19 cellular contexts compared by ENCODE assay signal in the genomic region with DNA sequence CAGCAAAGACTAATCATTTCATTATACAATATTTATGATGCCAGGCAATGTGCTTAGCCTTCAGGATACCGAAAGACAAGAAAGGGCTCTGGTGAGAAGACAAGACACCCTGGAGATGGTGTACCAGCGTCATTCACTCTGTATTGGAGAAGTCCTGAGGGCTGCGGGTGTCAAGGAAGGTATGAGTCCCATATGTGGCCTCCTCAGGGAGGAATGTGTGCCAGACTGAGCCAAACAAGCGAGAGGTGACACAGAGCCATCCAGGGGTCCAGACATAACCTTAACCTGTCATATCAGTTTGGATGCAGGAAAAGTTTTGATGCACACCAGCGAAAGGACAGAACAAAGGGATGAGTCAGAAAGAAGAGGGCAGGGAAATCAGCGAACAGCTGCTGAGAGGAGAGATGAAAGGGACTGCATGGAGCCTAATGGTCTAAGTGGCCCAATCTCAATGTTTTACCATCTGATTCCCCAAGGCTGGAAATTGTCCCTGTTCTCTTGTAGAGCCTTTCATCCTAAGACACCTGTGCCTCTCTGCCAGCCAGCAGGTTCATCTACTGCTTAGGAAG. TPM values are rescaled to one million over a fixed set of nuclear protein-coding genes. Genes with fewer than 3 reads are reported as not detected.
A peak's percentile ranks its signal among the peaks of the same experiment; 100 is the strongest.
DNase-seq lines count a peak whose midpoint lies in the region; ATAC-seq and TF ChIP-seq lines count a peak whose summit lies in the region.
"Had no signal": no experiment of that assay in that cellular context is flagged by ENCODE, and none has a peak within 500 bp of the region (broad histone marks: within the 10 kb centered on the region; RNA-seq: fewer than 3 reads in every experiment).

No MANE protein-coding gene starts in this region.

- WGBS in IMR-90 (ENCODE audit: extremely low coverage in 2 of 2, insufficient read length in 1 of 2), 2 experiments = 93% methylated on average over 3 of the region's 6 CpGs; no CpG with 5 or more reads in 1 of the 2 experiments
- WGBS in endodermal cell (ENCODE audit: insufficient coverage in 1 of 2, insufficient read length in 1 of 2), 2 experiments = 96 to 97% methylated on average over 6 of the region's 6 CpGs
- no CpG with 5 or more reads among the region's 6 CpGs for WGBS in trophoblast cell (ENCODE audit: extremely low coverage, insufficient coverage, insufficient read length)
- 76 to 77% methylated on average over 6 of the region's 6 CpGs for WGBS in body of pancreas, 2 donors

- intact Hi-C loops in IMR-90 (cut with micrococcal nuclease) (no loop called here), body of pancreas (cut with DNase I) (no loop called here)
- intact Hi-C loops in CD4-positive, alpha-beta T cell (cut with DNase I, micrococcal nuclease) = no loop called here

- peak overlapping the region; percentile 82; the same call in 2 of the 3 replicates for H2BK15ac ChIP-seq in IMR-90 (ENCODE audit: low read depth, low read length)

- no peak overlapping the region for H2AFZ ChIP-seq in IMR-90 (replicated peaks; ENCODE audit: low read length, poor library complexity)
- H2AFZ ChIP-seq in trophoblast cell (ENCODE audit: insufficient read depth, low read length, poor library complexity) = no peak overlapping the region

- ATAC-seq in IMR-90 (ENCODE audit: low read depth) (no peak), GM21786 (IDR thresholded peaks at IDR 0.05; ENCODE audit: unreplicated experiment) (no peak), body of pancreas (no peak)
- ATAC-seq in CD4-positive, alpha-beta T cell (ENCODE audit: poor library complexity) = no peak
- ATAC-seq: CD8-positive, alpha-beta T cell; K562 had no signal

- no peak for TF ChIP-seq POLR2A in IMR-90 (IDR thresholded peaks at IDR 0.05; ENCODE audit: low read depth, low read length)
- no peak for TF ChIP-seq POLR2A in body of pancreas (IDR thresholded peaks at IDR 0.05)

- no peaks in the 10 kb centered on the region for H3K36me3 ChIP-seq in IMR-90 (ENCODE audit: control insufficient read depth, insufficient read depth, low read length)
- no peaks in the 10 kb centered on the region for H3K36me3 ChIP-seq in endodermal cell (ENCODE audit: control insufficient read depth, insufficient read depth, low read length)
- no peaks in the 10 kb centered on the region for H3K36me3 ChIP-seq in trophoblast cell (ENCODE audit: control insufficient read depth in 1 of 2, insufficient read depth in 2 of 2, low read length in 2 of 2)
- no peaks in the 10 kb centered on the region for H3K36me3 ChIP-seq in body of pancreas (replicated peaks in 1 of 2; ENCODE audit: insufficient read depth in 1 of 2, low read depth in 2 of 2)
- H3K36me3 ChIP-seq: BLaER1 had no signal

- peaks cover 10% of the 10 kb centered on the region for H3K4me1 Mint-ChIP-seq in endodermal cell
- H3K4me1 Mint-ChIP-seq in CD4-positive, alpha-beta T cell (ENCODE audit: low read depth) = no peaks in the 10 kb centered on the region
- H3K4me1 Mint-ChIP-seq: CD14-positive monocyte had no signal

- H3K18ac ChIP-seq in IMR-90 (ENCODE audit: low read depth, low read length) = peak overlapping the region; percentile 48; the same call in 1 of the 2 replicates
- no peak overlapping the region for H3K18ac ChIP-seq in trophoblast cell (ENCODE audit: low read length)

- in situ Hi-C loops in IMR-90 (cut with MboI; ENCODE audit: low sequenced_read_pairs) = loop anchor here (25.0 kb wide), 1 partner anchor 793 kb away; no protein-coding TSS in a partner anchor

- no peaks in the 10 kb centered on the region for H4K20me1 ChIP-seq in IMR-90 (ENCODE audit: insufficient read depth, low read length)
- H4K20me1 ChIP-seq: BLaER1 had no signal

- peak overlapping the region; percentile 89 for H4K91ac ChIP-seq in IMR-90 (ENCODE audit: insufficient read depth, low read depth, low read length)
- H4K91ac ChIP-seq in trophoblast cell (ENCODE audit: low read depth, low read length) = no peak overlapping the region

- H3K9me3 Mint-ChIP-seq in endodermal cell = no peaks in the 10 kb centered on the region
- H3K9me3 Mint-ChIP-seq in CD4-positive, alpha-beta T cell = no peaks in the 10 kb centered on the region
- H3K9me3 Mint-ChIP-seq: CD14-positive monocyte; CD8-positive, alpha-beta T cell; H9 had no signal

- H3K9ac ChIP-seq in IMR-90 (ENCODE audit: low read depth, low read length) (no peak overlapping the region), endodermal cell (ENCODE audit: extremely low read depth, low read length, poor library complexity, severe bottlenecking) (no peak overlapping the region), trophoblast cell (ENCODE audit: low read length) (no peak overlapping the region)
- H3K9ac ChIP-seq: BLaER1 had no signal

- DNase-seq in DMS53 (lab: John Stamatoyannopoulos, UW) (peak; percentile 65), IMR-90 (no peak), endodermal cell (peak; percentile 22), trophoblast cell (peak; percentile 54 to 79), body of pancreas (no peak), NCI-H128 (lab: John Stamatoyannopoulos, UW; ENCODE audit: unreplicated experiment) (no peak)
- no peak for DNase-seq in CD4-positive, alpha-beta T cell
- DNase-seq: 8988T; CD8-positive, alpha-beta T cell; DMS 273 treated with DMSO at 0.1 percent for 48 hours; DMS79; GDM1; H9 had no signal

- CTCF ChIA-PET in IMR-90 (lab: Yijun Ruan, JAX) = interaction anchor here (1.1 kb wide), 1 partner anchor 32 kb away, joined by 3 read pairs; no protein-coding TSS in a partner anchor
- CTCF ChIA-PET in CD4-positive, alpha-beta T cell (lab: Charles Lee) = no interaction called here

- peak overlapping the region; percentile 81 for H3K14ac ChIP-seq in IMR-90 (replicated peaks; ENCODE audit: low read depth, low read length)
- H3K14ac ChIP-seq in trophoblast cell (ENCODE audit: low read length) = no peak overlapping the region

- no peak overlapping the region; a peak in 1 of 4 replicates for H4K8ac ChIP-seq in IMR-90 (ENCODE audit: low read depth in 2 of 2, low read length in 2 of 2)
- no peak overlapping the region for H4K8ac ChIP-seq in trophoblast cell (ENCODE audit: low read depth, low read length)

- BruUV-seq in IMR-90 (replicated peaks; lab: Mats Ljungman, UMichigan) = no TSS peak

- no peak overlapping the region for H2AK9ac ChIP-seq in IMR-90 (replicated peaks; ENCODE audit: low read depth, low read length, poor library complexity)

- no peak overlapping the region for H3K4me2 ChIP-seq in IMR-90 (ENCODE audit: low read depth, low read length)
- H3K4me2 ChIP-seq in trophoblast cell (ENCODE audit: low read length) = no peak overlapping the region
- H3K4me2 ChIP-seq: BLaER1 had no signal

- H3K4me3 ChIP-seq in IMR-90 (ENCODE audit: insufficient read depth, low read depth, low read length) = no peak overlapping the region
- H3K4me3 ChIP-seq in endodermal cell (ENCODE audit: low read length) = no peak overlapping the region
- no peak overlapping the region for H3K4me3 ChIP-seq in trophoblast cell (ENCODE audit: low read depth, low read length)
- no peak overlapping the region for H3K4me3 ChIP-seq in body of pancreas
- H3K4me3 ChIP-seq: BLaER1, K562 had no signal

- H3K27ac ChIP-seq in IMR-90 (ENCODE audit: insufficient read depth, low read length) (no peak overlapping the region), endodermal cell (ENCODE audit: low read depth, low read length) (no peak overlapping the region), trophoblast cell (ENCODE audit: low read depth, low read length) (no peak overlapping the region), body of pancreas (no peak overlapping the region)
- no peak overlapping the region for H3K27ac ChIP-seq in CD4-positive, alpha-beta T cell (ENCODE audit: low read depth, low read length)
- H3K27ac ChIP-seq: BLaER1 had no signal

- dilution Hi-C loops in IMR-90 (cut with HindIII; ENCODE audit: low sequenced_read_pairs, unreplicated experiment) = no loop called here

- H3K56ac ChIP-seq in IMR-90 (ENCODE audit: extremely low read depth, insufficient read depth, low read length) = no peak overlapping the region

- TF ChIP-seq RAD21 in IMR-90 (IDR thresholded peaks at IDR 0.05; ENCODE audit: low read length) = no peak

- H3K9me1 ChIP-seq in IMR-90 (ENCODE audit: insufficient read depth, low read length) = peaks cover 17% of the 10 kb centered on the region

- no peaks in the 10 kb centered on the region for H3K9me3 ChIP-seq in IMR-90 (ENCODE audit: control insufficient read depth, insufficient read depth, low read length)
- no peaks in the 10 kb centered on the region for H3K9me3 ChIP-seq in endodermal cell (ENCODE audit: control insufficient read depth, low read length)
- H3K9me3 ChIP-seq in trophoblast cell (ENCODE audit: insufficient read depth, low read depth, low read length) = peaks cover 2% of the 10 kb centered on the region
- H3K9me3 ChIP-seq in body of pancreas = no peaks in the 10 kb centered on the region
- H3K9me3 ChIP-seq in CD4-positive, alpha-beta T cell (ENCODE audit: control insufficient read depth, low read length) = no peaks in the 10 kb centered on the region
- H3K9me3 ChIP-seq: BLaER1 had no signal

- H2AK5ac ChIP-seq in IMR-90 (ENCODE audit: low read depth, low read length) = peak overlapping the region; percentile 64
- H2AK5ac ChIP-seq in trophoblast cell (ENCODE audit: low read length) = no peak overlapping the region

- H2BK12ac ChIP-seq in trophoblast cell (ENCODE audit: low read length) = no peak overlapping the region

- peak overlapping the region; percentile 88 for H2BK20ac ChIP-seq in IMR-90 (ENCODE audit: low read depth, low read length)

- H2BK120ac ChIP-seq in IMR-90 (ENCODE audit: low read depth, low read length) (peak overlapping the region; percentile 90), trophoblast cell (ENCODE audit: insufficient read depth, low read length, poor library complexity) (no peak overlapping the region)

- H3K79me2 ChIP-seq in trophoblast cell (ENCODE audit: control insufficient read depth, insufficient read depth, low read length, poor library complexity) = no peaks in the 10 kb centered on the region

- H3K4me1 ChIP-seq in IMR-90 (ENCODE audit: control insufficient read depth, insufficient read depth, low read length) = peaks cover 10% of the 10 kb centered on the region; the same call in 1 of the 2 replicates
- H3K4me1 ChIP-seq in endodermal cell (ENCODE audit: control insufficient read depth, insufficient read depth, low read length) = no peaks in the 10 kb centered on the region
- H3K4me1 ChIP-seq in trophoblast cell (ENCODE audit: control insufficient read depth in 1 of 2, insufficient read depth in 2 of 2, low read length in 2 of 2) = no peaks in the 10 kb centered on the region
- H3K4me1 ChIP-seq in body of pancreas = no peaks in the 10 kb centered on the region
- H3K4me1 ChIP-seq: BLaER1 had no signal

- peaks cover 28% of the 10 kb centered on the region for H3K27me3 Mint-ChIP-seq in endodermal cell (ENCODE audit: insufficient read depth)
- peaks cover 26% of the 10 kb centered on the region for H3K27me3 Mint-ChIP-seq in CD4-positive, alpha-beta T cell

- TF ChIP-seq CTCF in IMR-90 (conservative IDR thresholded peaks at IDR 0.05; ENCODE audit: low read depth, low read length) (no peak), endodermal cell (conservative IDR thresholded peaks at IDR 0.05) (no peak), body of pancreas (IDR thresholded peaks at IDR 0.05) (no peak)
- TF ChIP-seq CTCF in CD4-positive, alpha-beta T cell (IDR thresholded peaks at IDR 0.05) = no peak

- H3K27me3 ChIP-seq in IMR-90 (ENCODE audit: control insufficient read depth, insufficient read depth, low read length) = no peaks in the 10 kb centered on the region
- H3K27me3 ChIP-seq in endodermal cell (ENCODE audit: control insufficient read depth, insufficient read depth, low read length, poor library complexity, severe bottlenecking) = peaks cover 29% of the 10 kb centered on the region
- H3K27me3 ChIP-seq in trophoblast cell (ENCODE audit: insufficient read depth, low read length) = no peaks in the 10 kb centered on the region
- no peaks in the 10 kb centered on the region for H3K27me3 ChIP-seq in body of pancreas
- no peaks in the 10 kb centered on the region for H3K27me3 ChIP-seq in CD4-positive, alpha-beta T cell (ENCODE audit: control insufficient read depth, insufficient read depth, low read length)
- H3K27me3 ChIP-seq: BLaER1 had no signal

- H3K4me3 Mint-ChIP-seq in endodermal cell = no peak overlapping the region
- no peak overlapping the region for H3K4me3 Mint-ChIP-seq in CD4-positive, alpha-beta T cell
- H3K4me3 Mint-ChIP-seq: CD14-positive monocyte; CD8-positive, alpha-beta T cell; H9 had no signal

- H3K4ac ChIP-seq in IMR-90 (ENCODE audit: low read depth, low read length) (peak overlapping the region; percentile 74), trophoblast cell (ENCODE audit: low read depth, low read length) (no peak overlapping the region)

- H3K36me3 Mint-ChIP-seq in endodermal cell (ENCODE audit: low read depth) = no peaks in the 10 kb centered on the region
- no peaks in the 10 kb centered on the region for H3K36me3 Mint-ChIP-seq in CD4-positive, alpha-beta T cell (ENCODE audit: low read depth)
- H3K36me3 Mint-ChIP-seq: CD14-positive monocyte; CD8-positive, alpha-beta T cell had no signal

- H3K79me1 ChIP-seq in IMR-90 (ENCODE audit: low read depth in 1 of 2, low read length in 2 of 2) (no peaks in the 10 kb centered on the region), trophoblast cell (ENCODE audit: low read length) (no peaks in the 10 kb centered on the region)

- no peak overlapping the region for H3K27ac Mint-ChIP-seq in endodermal cell
- H3K27ac Mint-ChIP-seq in CD4-positive, alpha-beta T cell = no peak overlapping the region
- H3K27ac Mint-ChIP-seq: CD14-positive monocyte; CD8-positive, alpha-beta T cell; H9 had no signal

- no peak overlapping the region for H2BK5ac ChIP-seq in IMR-90 (ENCODE audit: low read depth, low read length, poor library complexity, severe bottlenecking)
- H2BK5ac ChIP-seq in trophoblast cell (ENCODE audit: low read depth, low read length, poor library complexity) = no peak overlapping the region

- peak overlapping the region; percentile 40; the same call in 1 of the 2 replicates for H4K5ac ChIP-seq in IMR-90 (ENCODE audit: low read depth, low read length)

- H3K23ac ChIP-seq in IMR-90 (ENCODE audit: low read depth, low read length) = peak overlapping the region; percentile 61; the same call in 1 of the 2 replicates
- H3K23ac ChIP-seq in trophoblast cell (ENCODE audit: low read length) = no peak overlapping the region

- POLR2A ChIA-PET in IMR-90 (lab: Charles Lee; ENCODE audit: unreplicated experiment) = no interaction called here
- POLR2A ChIA-PET in CD4-positive, alpha-beta T cell (lab: Charles Lee) = no interaction called here

- H4K12ac ChIP-seq in trophoblast cell (ENCODE audit: low read depth, low read length) = no peak overlapping the region

RNA-seq across cellular contexts. Expression of gene ADRA1B, which starts 38.9 kb away (rescaled TPM):
- total RNA-seq in IMR-90 (2012; rRNA removed) (0.18 and 0.56 TPM in 2 replicates), endodermal cell (under 1 TPM; 0.60 to 0.68 TPM), body of pancreas (1 to 10 TPM in 1 of 2 donors, under 1 TPM in 1; 0.26 to 4.0 TPM)
- polyA plus RNA-seq in IMR-90 (2012; rRNA removed) = 1.5 and 1.6 TPM in 2 replicates
- 0.76 and 1.5 TPM in 2 replicates for polyA plus RNA-seq in IMR-90 (2012; cell fraction: cytosol; rRNA removed)
- 0.54 and 1.4 TPM in 2 replicates for polyA plus RNA-seq in IMR-90 (2012; cell fraction: nucleus; rRNA removed; ENCODE audit: low replicate concordance)
- 0.36 TPM for polyA plus RNA-seq in endodermal cell (2013, experiment 1 of 2)
- 0.21 TPM for polyA plus RNA-seq in endodermal cell (2013, experiment 2 of 2)
- polyA plus RNA-seq in trophoblast cell (2013) = 4.2 and 4.4 TPM in 2 replicates
- total RNA-seq in CD4-positive, alpha-beta T cell = not detected
- total RNA-seq: A673; CD8-positive, alpha-beta T cell; H1; H9; K562 had no signal
- polyA plus RNA-seq: CD14-positive monocyte, H1, K562 had no signal

RNA-seq across cellular contexts. Expression of gene TTC1, which starts 53.8 kb away (rescaled TPM):
- total RNA-seq in IMR-90 (2012; rRNA removed) (23.1 and 46.9 TPM in 2 replicates), endodermal cell (10 to 100 TPM; 59.8 to 72.3 TPM), body of pancreas (10 to 100 TPM; 11.2 to 26.4 TPM)
- polyA plus RNA-seq in IMR-90 (2012; rRNA removed) = 36.0 and 41.1 TPM in 2 replicates
- polyA plus RNA-seq in IMR-90 (2012; cell fraction: cytosol; rRNA removed) = 6.2 and 23.5 TPM in 2 replicates
- polyA plus RNA-seq in IMR-90 (2012; cell fraction: nucleus; rRNA removed; ENCODE audit: low replicate concordance) = 2.0 and 11.3 TPM in 2 replicates
- polyA plus RNA-seq in endodermal cell (2013, experiment 1 of 2) = 48.9 TPM
- 45.7 TPM for polyA plus RNA-seq in endodermal cell (2013, experiment 2 of 2)
- 61.8 and 63.9 TPM in 2 replicates for polyA plus RNA-seq in trophoblast cell (2013)
- 10 to 100 TPM; 15.9 to 16.3 TPM for total RNA-seq in CD4-positive, alpha-beta T cell

Comparison
In these comparisons a context has a peak if more than half of its experiments do, and no peak if none do; other contexts are left out.
1. DNase-seq: peak in DMS53 (single experiment), endodermal cell (single experiment) and trophoblast cell (2 of 2); none in IMR-90 (single experiment), body of pancreas (0 of 4), CD4-positive, alpha-beta T cell (0 of 10) and NCI-H128 (single experiment).